Comparison of ENCODE assay signal across 19 cellular contexts in the genomic region with DNA sequence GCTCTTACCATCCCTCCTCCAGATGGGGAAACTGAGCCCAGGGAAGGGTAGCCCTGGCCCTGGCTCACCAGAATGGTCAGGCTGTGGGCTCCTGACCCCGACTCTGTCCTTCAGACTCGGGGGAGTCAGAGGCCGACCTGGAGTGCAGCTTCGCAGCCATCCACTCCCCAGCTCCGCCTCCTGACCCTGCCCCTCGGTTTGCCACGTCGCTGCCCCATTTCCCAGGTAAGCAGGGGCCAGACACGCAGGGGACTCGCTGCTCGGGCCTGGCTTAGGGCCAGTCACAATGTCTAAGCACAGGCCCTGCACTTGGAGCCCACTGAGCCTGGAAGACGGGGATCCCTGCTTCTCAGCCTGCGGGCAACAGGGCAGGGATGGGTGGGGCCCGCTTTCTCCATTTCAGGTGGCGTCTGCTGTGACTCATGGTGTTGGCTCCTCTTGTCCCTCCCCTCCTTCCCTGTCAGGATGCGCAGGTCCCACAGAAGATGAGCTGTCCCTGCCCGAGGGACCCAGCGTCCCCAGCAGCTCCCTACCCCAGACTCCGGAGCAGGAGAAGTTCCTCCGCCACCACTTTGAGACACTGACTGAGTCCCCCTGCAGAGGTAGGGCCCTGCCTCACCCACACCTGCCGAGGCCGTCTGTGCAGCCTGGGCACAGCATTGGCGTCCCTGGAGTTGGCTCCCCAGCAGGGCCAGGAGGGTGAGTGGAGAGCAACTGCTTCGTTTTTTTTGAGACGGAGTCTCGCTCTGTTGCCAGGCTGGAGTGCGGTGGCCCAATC. TPM values are rescaled to one million over a fixed set of nuclear protein-coding genes. Genes with fewer than 3 reads are reported as not detected.
DNase-seq lines count a peak whose midpoint lies in the region; ATAC-seq and TF ChIP-seq lines count a peak whose summit lies in the region.
"Had no signal": no experiment of that assay in that cellular context is flagged by ENCODE, and none has a peak within 500 bp of the region (broad histone marks: within the 10 kb centered on the region; RNA-seq: fewer than 3 reads in every experiment).

No MANE protein-coding gene starts in this region.

- ATAC-seq in foreskin keratinocyte (peak; percentile 84), HG02973 (IDR thresholded peaks at IDR 0.05; ENCODE audit: unreplicated experiment) (no peak)
- ATAC-seq: CD8-positive, alpha-beta T cell had no signal

- H3K9me3 ChIP-seq in right atrium auricular region, result no peaks in the 10 kb centered on the region
- H3K9me3 ChIP-seq: BLaER1 treated with 17β-estradiol and CSF1 and Interleukin-3, amounts not matched to agents 10 nM and 100 nM; Peyer's patch had no signal

- no peaks in the 10 kb centered on the region for H3K27me3 ChIP-seq in right atrium auricular region
- no peaks in the 10 kb centered on the region for H3K27me3 ChIP-seq in foreskin keratinocyte
- H3K27me3 ChIP-seq: BLaER1 treated with 17β-estradiol and CSF1 and Interleukin-3, amounts not matched to agents 10 nM and 100 nM; Peyer's patch had no signal

- no peak for DNase-seq in right atrium auricular region (ENCODE audit: low spot score)
- DNase-seq in cardiac septum (ENCODE audit: low spot score), result no peak
- peak; percentile 33 for DNase-seq in SW480 (ENCODE audit: low spot score)
- peak; percentile 16 to 53 for DNase-seq in foreskin keratinocyte
- DNase-seq in substantia nigra (lab: John Stamatoyannopoulos, UW), result peak in 1 of 49 donors; percentile 68
- DNase-seq in T-helper 1 cell, result no peak
- DNase-seq in stimulated activated CD4-positive, alpha-beta T cell treated with anti-CD3 and anti-CD28 coated beads, Interleukin-4, amount 100 ng/mL, for 4 hours, result no peak
- DNase-seq: CD8-positive, alpha-beta T cell; DMS53; H7; NCI-H1092 treated with DMSO at 0.1 percent for 48 hours; NCI-H2081 treated with DMSO at 0.1 percent for 48 hours; NK-92 treated with Interleukin-12 subunit alpha and Interleukin-12 subunit beta, amount 100 ng/mL, for 24 hours; Peyer's patch; SHP77 had no signal

- H3K4me3 ChIP-seq in right atrium auricular region, result peak overlapping the region in 1 of 2 donors; percentile 40
- H3K4me3 ChIP-seq: BLaER1 treated with 17β-estradiol and CSF1 and Interleukin-3, amounts not matched to agents 10 nM and 100 nM; Peyer's patch; SK-N-MC had no signal

- peaks cover 0 to 27% of the 10 kb centered on the region in 2 donors for H3K4me1 ChIP-seq in right atrium auricular region
- peaks cover 10% of the 10 kb centered on the region for H3K4me1 ChIP-seq in foreskin keratinocyte
- H3K4me1 ChIP-seq: Peyer's patch had no signal

- H3K36me3 ChIP-seq in right atrium auricular region, result no peaks in the 10 kb centered on the region

- intact Hi-C loops in cardiac septum (cut with DNase I), result no loop called here

- H3K27ac ChIP-seq in right atrium auricular region (peak overlapping the region; percentile 72 to 81), foreskin keratinocyte (no peak overlapping the region), substantia nigra (ENCODE audit: low read depth, low read length, poor library complexity, severe bottlenecking) (peak overlapping the region; percentile 72)
- H3K27ac ChIP-seq: BLaER1 treated with 17β-estradiol and CSF1 and Interleukin-3, amounts not matched to agents 10 nM and 100 nM; Peyer's patch; SK-N-MC had no signal

- TF ChIP-seq CTCF in right atrium auricular region (IDR thresholded peaks at IDR 0.05), result no peak
- TF ChIP-seq CTCF in foreskin keratinocyte (conservative IDR thresholded peaks at IDR 0.05), result no peak

RNA-seq across cellular contexts. Expression of gene OVOL3, which starts 9.2 kb away (rescaled TPM):
- total RNA-seq in right atrium auricular region, result not detected
- total RNA-seq in cardiac septum, result not detected
- total RNA-seq in foreskin keratinocyte, result not detected in 2 replicates
- not detected in 2 replicates for polyA plus RNA-seq in foreskin keratinocyte
- total RNA-seq: CD8-positive, alpha-beta T cell; H7; NCI-H460; Peyer's patch had no signal

RNA-seq across cellular contexts. Expression of gene POLR2I, which starts 12.9 kb away (rescaled TPM):
- total RNA-seq in right atrium auricular region, result 100 to 1,000 TPM in 1 of 2 donors, 10 to 100 TPM in 1; 76.9 to 121 TPM
- total RNA-seq in cardiac septum, result 98.7 TPM
- total RNA-seq in foreskin keratinocyte, result 116 and 128 TPM in 2 replicates
- 93.5 and 95.2 TPM in 2 replicates for polyA plus RNA-seq in foreskin keratinocyte

RNA-seq across cellular contexts. Expression of gene TBCB, which starts 13.5 kb away (rescaled TPM):
- total RNA-seq in right atrium auricular region, result 100 to 1,000 TPM; 107 to 110 TPM
- 142 TPM for total RNA-seq in cardiac septum
- total RNA-seq in foreskin keratinocyte, result 195 and 196 TPM in 2 replicates
- 194 and 197 TPM in 2 replicates for polyA plus RNA-seq in foreskin keratinocyte

RNA-seq across cellular contexts. Expression of gene CAPNS1, which starts 38.1 kb away (rescaled TPM):
- total RNA-seq in right atrium auricular region (100 to 1,000 TPM; 222 to 238 TPM), cardiac septum (892 TPM), foreskin keratinocyte (741 and 844 TPM in 2 replicates)
- polyA plus RNA-seq in foreskin keratinocyte, result 1,017 and 1,104 TPM in 2 replicates

RNA-seq across cellular contexts. Expression of gene WDR62, which starts 47.0 kb away (rescaled TPM):
- total RNA-seq in right atrium auricular region (10 to 100 TPM in 1 of 2 donors, under 1 TPM in 1; 0.75 to 10.6 TPM), cardiac septum (6.1 TPM), foreskin keratinocyte (9.6 and 12.6 TPM in 2 replicates)
- polyA plus RNA-seq in foreskin keratinocyte, result 6.3 and 8.7 TPM in 2 replicates

Comparison
In these comparisons a context has a peak if more than half of its experiments do, and no peak if none do; other contexts are left out.
1. DNase-seq: peak in SW480 (single experiment) and foreskin keratinocyte (2 of 2); none in right atrium auricular region (single experiment), cardiac septum (single experiment), T-helper 1 cell (0 of 5) and stimulated activated CD4-positive, alpha-beta T cell treated with anti-CD3 and anti-CD28 coated beads, Interleukin-4, amount 100 ng/mL, for 4 hours (0 of 2).